ENCODE assay signal across 3 cellular contexts in the genomic region with DNA sequence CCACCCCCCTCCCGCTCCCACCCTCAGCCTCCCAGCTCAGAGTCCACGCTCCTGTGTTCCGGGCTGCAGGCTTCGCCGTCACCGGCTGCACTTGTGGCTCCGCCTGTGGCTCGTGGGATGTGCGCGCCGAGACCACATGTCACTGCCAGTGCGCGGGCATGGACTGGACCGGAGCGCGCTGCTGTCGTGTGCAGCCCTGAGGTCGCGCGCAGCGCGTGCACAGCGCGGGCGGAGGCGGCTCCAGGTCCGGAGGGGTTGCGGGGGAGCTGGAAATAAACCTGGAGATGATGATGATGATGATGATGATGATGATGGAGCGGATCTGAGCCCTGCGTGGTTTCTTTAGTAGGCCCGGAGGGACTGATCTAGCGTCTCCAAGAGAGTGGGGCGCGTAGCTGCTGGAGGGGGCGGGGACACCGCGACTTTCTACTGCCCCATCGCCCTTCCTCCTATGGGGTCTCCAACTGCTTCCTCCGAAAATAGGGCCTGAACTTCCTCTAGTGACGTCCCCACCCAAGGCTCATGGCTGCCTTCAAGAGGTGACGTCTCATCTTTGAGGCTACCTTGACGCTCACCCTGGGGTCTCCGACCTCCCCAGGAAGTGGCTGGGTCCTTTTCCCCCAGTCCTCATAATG.
TF ChIP-seq lines count a peak whose summit lies in the region.

No MANE protein-coding gene starts in this region.

TF ChIP-seq in Ishikawa, 13 proteins besides CTCF, POLR2A, EP300 and RAD21:
- TF ChIP-seq MAX (IDR thresholded peaks at IDR 0.05) (peak; percentile 56; the same call in 1 of the 2 replicates), CEBPB (IDR thresholded peaks at IDR 0.05) (no peak), EGR1 (IDR thresholded peaks at IDR 0.05) (no peak)

TF ChIP-seq in K562, 482 proteins besides CTCF, POLR2A, EP300 and RAD21:
- 0 out of 2 replicates have a peak, but pooled peaks have one; percentile 22 for TF ChIP-seq CREM (IDR thresholded peaks at IDR 0.05; ENCODE audit: low read depth)
- TF ChIP-seq EGR1 (conservative IDR thresholded peaks at IDR 0.05), result 0 out of 2 replicates have a peak, but pooled peaks have one; percentile 4
- TF ChIP-seq ZNF282 (CRISPR knock-in tag; IDR thresholded peaks at IDR 0.05), result no peak
- TF ChIP-seq DDX20 (tag; IDR thresholded peaks at IDR 0.05; ENCODE audit: low read depth), result no peak
- TF ChIP-seq, protein P1, sequence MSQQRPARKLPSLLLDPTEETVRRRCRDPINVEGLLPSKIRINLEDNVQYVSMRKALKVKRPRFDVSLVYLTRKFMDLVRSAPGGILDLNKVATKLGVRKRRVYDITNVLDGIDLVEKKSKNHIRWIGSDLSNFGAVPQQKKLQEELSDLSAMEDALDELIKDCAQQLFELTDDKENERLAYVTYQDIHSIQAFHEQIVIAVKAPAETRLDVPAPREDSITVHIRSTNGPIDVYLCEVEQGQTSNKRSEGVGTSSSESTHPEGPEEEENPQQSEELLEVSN (IDR thresholded peaks at IDR 0.05; ENCODE audit: borderline replicate concordance in 1 of 2, extremely low read depth in 1 of 2, insufficient read depth in 1 of 2, insufficient read length in 1 of 2, low read depth in 1 of 2, low read length in 1 of 2, poor library complexity in 1 of 2, severe bottlenecking in 1 of 2), result peak in 1 of 2 experiments; percentile 27
- TF ChIP-seq CREB1 (IDR thresholded peaks at IDR 0.05), result no peak
- TF ChIP-seq CREB1 (CRISPR knock-in tag; IDR thresholded peaks at IDR 0.05), result 0 out of 2 replicates have a peak, but pooled peaks have one; percentile 41
- TF ChIP-seq NRF1 (conservative IDR thresholded peaks at IDR 0.05 in 1 of 2, IDR thresholded peaks at IDR 0.05 in 1 of 2), result peak; percentile 30 to 45; a peak in 2 of 4 replicates

TF ChIP-seq in neural cell, 6 proteins besides CTCF, POLR2A, EP300 and RAD21:
- TF ChIP-seq MXI1 (conservative IDR thresholded peaks at IDR 0.05; ENCODE audit: poor library complexity, severe bottlenecking), result no peak
- TF ChIP-seq POLR2AphosphoS5 (IDR thresholded peaks at IDR 0.05), result no peak
